Comparison of ENCODE assay signal across 8 cellular contexts in genomic region chr19:36139473-36140288, GRCh38. TPM values are rescaled to one million over a fixed set of nuclear protein-coding genes. Genes with fewer than 3 reads are reported as not detected.
DNase-seq lines count a peak whose midpoint lies in the region; TF ChIP-seq lines count a peak whose summit lies in the region.

Gene CAPNS1 (plus strand): TSS chr19:36140066. CDS start chr19:36141012, 946 bp downstream.

- H3K36me3 Mint-ChIP-seq in nephron (ENCODE audit: low read depth), result peaks cover 28% of the 10 kb centered on the region
- H3K36me3 Mint-ChIP-seq in stimulated activated naive CD8-positive, alpha-beta T cell treated with anti-CD3 and anti-CD28 coated beads, Interleukin-15, Interleukin-2, amounts not matched to agents 100 ng/mL and 50 ng/mL, for 24 hours (ENCODE audit: low read depth), result peaks cover 24% of the 10 kb centered on the region

- H3K4me3 ChIP-seq in GM23248 (peak within 1 kb of the TSS; percentile 97), fibroblast of mammary gland (ENCODE audit: control insufficient read depth, low read depth, low read length) (peak within 1 kb of the TSS; percentile 100)

- H3K4me1 Mint-ChIP-seq in nephron, result peaks cover 9% of the 10 kb centered on the region
- H3K4me1 Mint-ChIP-seq in stimulated activated naive CD8-positive, alpha-beta T cell treated with anti-CD3 and anti-CD28 coated beads, Interleukin-15, Interleukin-2, amounts not matched to agents 100 ng/mL and 50 ng/mL, for 24 hours (ENCODE audit: low read depth), result peaks cover 21% of the 10 kb centered on the region

- H2AFZ ChIP-seq in GM23248, result peak within 1 kb of the TSS; percentile 95

- no peaks in the 10 kb centered on the region for H3K9me2 ChIP-seq in GM23248 (ENCODE audit: insufficient read depth)

- peaks cover 22% of the 10 kb centered on the region for H3K4me1 ChIP-seq in GM23248 (ENCODE audit: insufficient read depth)

- H3K27me3 Mint-ChIP-seq in nephron (ENCODE audit: low read depth), result peaks cover 5% of the 10 kb centered on the region
- H3K27me3 Mint-ChIP-seq in stimulated activated naive CD8-positive, alpha-beta T cell treated with anti-CD3 and anti-CD28 coated beads, Interleukin-15, Interleukin-2, amounts not matched to agents 100 ng/mL and 50 ng/mL, for 24 hours, result no peaks in the 10 kb centered on the region

- DNase-seq in EH (ENCODE audit: low read depth) (peak; percentile 96), GM23248 (peak; percentile 99), Kasumi-1 (lab: John Stamatoyannopoulos, UW) (peak; percentile 79 to 90), RPMI7951 (ENCODE audit: low read depth) (peak; percentile 96), fibroblast of mammary gland (ENCODE audit: low read depth) (peak; percentile 93)
- peak; percentile 78 to 85 for DNase-seq in activated T-helper 1 cell treated with anti-CD3 and anti-CD28 coated beads, Interleukin-2, amount 50 U/mL, for 16 hours (ENCODE audit: low read depth in 1 of 2, low spot score in 1 of 2)

- 1% methylated on average over 41 to 73 of the region's 74 CpGs for WGBS in GM23248 (ENCODE audit: low coverage in 1 of 2, low lambda C conversion rate in 2 of 2, missing lambda C conversion rate in 2 of 2), 2 experiments

- no peaks in the 10 kb centered on the region for H3K27me3 ChIP-seq in GM23248 (replicated peaks; ENCODE audit: insufficient read depth)

- peaks cover 7% of the 10 kb centered on the region; the same call in 1 of the 2 replicates for H4K20me1 ChIP-seq in GM23248 (ENCODE audit: insufficient read depth)

- peak within 1 kb of the TSS; percentile 90 for H3K4me2 ChIP-seq in GM23248 (ENCODE audit: unreplicated experiment)

- peaks cover 16% of the 10 kb centered on the region for H3K36me3 ChIP-seq in GM23248 (ENCODE audit: low read depth)

- H3K79me2 ChIP-seq in GM23248 (ENCODE audit: insufficient read depth), result peaks cover 39% of the 10 kb centered on the region

- H3K4me3 Mint-ChIP-seq in nephron, result peak within 1 kb of the TSS; percentile 98 to 99 (median 99)
- H3K4me3 Mint-ChIP-seq in stimulated activated naive CD8-positive, alpha-beta T cell treated with anti-CD3 and anti-CD28 coated beads, Interleukin-15, Interleukin-2, amounts not matched to agents 100 ng/mL and 50 ng/mL, for 24 hours, result peak within 1 kb of the TSS; percentile 93

- peak within 1 kb of the TSS; percentile 97 for H3K9ac ChIP-seq in GM23248

- H3K9me3 Mint-ChIP-seq in nephron, result no peaks in the 10 kb centered on the region
- no peaks in the 10 kb centered on the region for H3K9me3 Mint-ChIP-seq in stimulated activated naive CD8-positive, alpha-beta T cell treated with anti-CD3 and anti-CD28 coated beads, Interleukin-15, Interleukin-2, amounts not matched to agents 100 ng/mL and 50 ng/mL, for 24 hours

- H3F3A ChIP-seq in GM23248 (ENCODE audit: insufficient read depth), result no peaks in the 10 kb centered on the region

- peak within 1 kb of the TSS; percentile 95 to 98 (median 98) for H3K27ac Mint-ChIP-seq in nephron
- H3K27ac Mint-ChIP-seq in stimulated activated naive CD8-positive, alpha-beta T cell treated with anti-CD3 and anti-CD28 coated beads, Interleukin-15, Interleukin-2, amounts not matched to agents 100 ng/mL and 50 ng/mL, for 24 hours, result peak within 1 kb of the TSS; percentile 93

- in situ Hi-C loops in GM23248 (cut with MboI), result no loop called here

- H3K9me3 ChIP-seq in GM23248 (ENCODE audit: low read depth), result no peaks in the 10 kb centered on the region

- H3K27ac ChIP-seq in GM23248, result peak within 1 kb of the TSS; percentile 93

- TF ChIP-seq CTCF in fibroblast of mammary gland (conservative IDR thresholded peaks at IDR 0.05; ENCODE audit: control insufficient read depth, insufficient read depth, low read depth, low read length) (no peak), nephron (IDR thresholded peaks at IDR 0.05; ENCODE audit: unreplicated experiment in 3 of 3) (peak in 2 of 3 experiments; percentile 12 to 22)

RNA-seq across cellular contexts. Expression of gene CAPNS1, which starts in this region (rescaled TPM):
- 540 and 588 TPM in 2 replicates for total RNA-seq in GM23248 (2014; rRNA removed; shearing (Covaris generic))
- polyA plus RNA-seq in GM23248 (2016; fragmentation: Nextera tagmentation; extraction: Ambion mirVana), result 344 and 353 TPM in 2 replicates
- 526 and 543 TPM in 2 replicates for total RNA-seq in RPMI7951 (2014; rRNA removed; shearing (Covaris generic))

Comparison
In these comparisons a context has a peak if more than half of its experiments do, and no peak if none do; other contexts are left out.
1. Peak in every context shown above with its lines: DNase-seq, H3K4me3 ChIP-seq and H3K27ac ChIP-seq.